15 cellular contexts compared by ENCODE assay signal in genomic region chrX:40866878-40867277, GRCh38.
DNase-seq lines count a peak whose midpoint lies in the region; ATAC-seq lines count a peak whose summit lies in the region.
"Had no signal": no experiment of that assay in that cellular context is flagged by ENCODE, and none has a peak within 500 bp of the region (broad histone marks: within the 10 kb centered on the region; RNA-seq: fewer than 3 reads in every experiment).

No MANE protein-coding gene starts in this region.

- no peak overlapping the region for H3K4me3 ChIP-seq in stomach smooth muscle (ENCODE audit: low read length in 2 of 2)

- peak; percentile 65 for DNase-seq in M059J (ENCODE audit: low read depth)
- peak; percentile 4 for DNase-seq in dermis blood vessel endothelial cell
- no peak for DNase-seq in left lobe of liver (ENCODE audit: low spot score)
- no peak for DNase-seq in islet precursor cell
- DNase-seq in GM19238 (ENCODE audit: insufficient read length, low spot score), result no peak
- DNase-seq: activated CD4-positive, alpha-beta T cell treated with anti-CD3 and anti-CD28 coated beads, Interleukin-2, amount 50 U/mL, for 48 hours; activated effector memory CD4-positive, alpha-beta T cell treated with Interleukin-2 at 50 U/mL for 16 hours; CD8-positive, alpha-beta memory T cell; central memory CD4-positive, alpha-beta T cell; erythroblast; NCI-H526; substantia nigra had no signal

- ATAC-seq in left lobe of liver (peak; percentile 56), GM19328 (IDR thresholded peaks at IDR 0.05; ENCODE audit: unreplicated experiment) (no peak), GM18868 (IDR thresholded peaks at IDR 0.05; ENCODE audit: unreplicated experiment) (no peak)

- no peaks in the 10 kb centered on the region for H3K36me3 ChIP-seq in stomach smooth muscle (ENCODE audit: control insufficient read depth in 2 of 2, insufficient read depth in 2 of 2, low read length in 2 of 2)

- no peaks in the 10 kb centered on the region for H3K27me3 ChIP-seq in stomach smooth muscle (ENCODE audit: control insufficient read depth in 1 of 2, insufficient read depth in 2 of 2, low read length in 2 of 2)

- peak overlapping the region; percentile 11 for H3K27ac ChIP-seq in stomach smooth muscle (ENCODE audit: low read length)

- H3K4me1 ChIP-seq in stomach smooth muscle (ENCODE audit: control insufficient read depth, insufficient read depth, low read length), result peaks cover 9% of the 10 kb centered on the region

- H3K9me3 ChIP-seq in stomach smooth muscle (ENCODE audit: control insufficient read depth in 2 of 2, low read length in 2 of 2), result no peaks in the 10 kb centered on the region

- no peak overlapping the region for H3K9ac ChIP-seq in stomach smooth muscle (ENCODE audit: low read length in 2 of 2)

Comparison
In these comparisons a context has a peak if more than half of its experiments do, and no peak if none do; other contexts are left out.
1. DNase-seq: peak in M059J (single experiment) and dermis blood vessel endothelial cell (single experiment); none in left lobe of liver (single experiment), islet precursor cell (single experiment) and GM19238 (single experiment).